2 cellular contexts compared by ENCODE assay signal in the genomic region with DNA sequence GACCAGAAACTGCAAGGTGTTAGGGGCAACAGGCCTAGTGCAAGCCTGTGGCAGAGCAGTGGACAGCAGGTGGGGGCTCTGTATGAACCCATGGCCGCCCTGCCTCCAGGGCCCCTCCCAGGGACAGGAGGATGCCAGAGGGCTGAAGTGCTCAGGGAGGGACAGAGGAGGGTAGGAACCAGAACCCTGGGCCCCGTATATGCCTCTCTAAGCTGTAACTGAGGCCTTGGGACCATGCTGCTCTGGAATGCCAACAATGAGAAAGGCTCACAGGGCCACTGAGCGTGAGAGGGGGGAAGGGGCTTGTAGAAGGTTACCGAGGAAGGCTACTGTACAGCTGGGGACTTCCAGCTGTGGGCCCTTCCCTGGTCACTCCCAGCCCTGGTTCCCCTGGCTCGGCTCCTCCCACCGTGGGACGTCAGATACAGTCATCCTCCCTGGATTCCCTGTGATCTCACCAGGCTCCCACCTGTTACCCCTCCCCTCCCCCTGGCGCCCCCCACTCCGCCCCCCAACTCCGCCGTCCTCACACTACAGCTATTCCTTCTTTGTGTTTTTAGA.
TF ChIP-seq lines count a peak whose summit lies in the region.

No MANE protein-coding gene starts in this region.

TF ChIP-seq in A549, 52 proteins besides CTCF, POLR2A, EP300 and RAD21 (continued from another document):
- TF ChIP-seq, protein P1, sequence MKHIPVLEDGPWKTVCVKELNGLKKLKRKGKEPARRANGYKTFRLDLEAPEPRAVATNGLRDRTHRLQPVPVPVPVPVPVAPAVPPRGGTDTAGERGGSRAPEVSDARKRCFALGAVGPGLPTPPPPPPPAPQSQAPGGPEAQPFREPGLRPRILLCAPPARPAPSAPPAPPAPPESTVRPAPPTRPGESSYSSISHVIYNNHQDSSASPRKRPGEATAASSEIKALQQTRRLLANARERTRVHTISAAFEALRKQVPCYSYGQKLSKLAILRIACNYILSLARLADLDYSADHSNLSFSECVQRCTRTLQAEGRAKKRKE (CRISPR knock-in tag; IDR thresholded peaks at IDR 0.05; ENCODE audit: low read depth) = no peak
- no peak for TF ChIP-seq ZFP36 (IDR thresholded peaks at IDR 0.05; ENCODE audit: borderline replicate concordance, partially characterized antibody)
- TF ChIP-seq FOSL2 (IDR thresholded peaks at IDR 0.05) = no peak
- no peak for TF ChIP-seq FOSL2 (CRISPR knock-in tag; IDR thresholded peaks at IDR 0.05)
- TF ChIP-seq, protein P2, sequence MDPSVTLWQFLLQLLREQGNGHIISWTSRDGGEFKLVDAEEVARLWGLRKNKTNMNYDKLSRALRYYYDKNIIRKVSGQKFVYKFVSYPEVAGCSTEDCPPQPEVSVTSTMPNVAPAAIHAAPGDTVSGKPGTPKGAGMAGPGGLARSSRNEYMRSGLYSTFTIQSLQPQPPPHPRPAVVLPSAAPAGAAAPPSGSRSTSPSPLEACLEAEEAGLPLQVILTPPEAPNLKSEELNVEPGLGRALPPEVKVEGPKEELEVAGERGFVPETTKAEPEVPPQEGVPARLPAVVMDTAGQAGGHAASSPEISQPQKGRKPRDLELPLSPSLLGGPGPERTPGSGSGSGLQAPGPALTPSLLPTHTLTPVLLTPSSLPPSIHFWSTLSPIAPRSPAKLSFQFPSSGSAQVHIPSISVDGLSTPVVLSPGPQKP (IDR thresholded peaks at IDR 0.05; ENCODE audit: low read depth, low read length) = no peak
- no peak for TF ChIP-seq CBX8 (IDR thresholded peaks at IDR 0.05)

TF ChIP-seq in WTC11, 78 proteins besides CTCF, POLR2A, EP300 and RAD21 (continued from another document):
- TF ChIP-seq SP1 (CRISPR knock-in tag; conservative IDR thresholded peaks at IDR 0.05) (peak; percentile 58; the same call in 1 of the 2 replicates), ZNF121 (CRISPR knock-in tag; IDR thresholded peaks at IDR 0.05) (no peak), TP53 (CRISPR knock-in tag; IDR thresholded peaks at IDR 0.05) (0 out of 2 replicates have a peak, but pooled peaks have one; percentile 45), ZBTB21 (CRISPR knock-in tag; IDR thresholded peaks at IDR 0.05; ENCODE audit: borderline replicate concordance) (0 out of 2 replicates have a peak, but pooled peaks have one; percentile 22), ZNF317 (CRISPR knock-in tag; IDR thresholded peaks at IDR 0.05; ENCODE audit: borderline replicate concordance, low read depth) (no peak), ZNF396 (CRISPR knock-in tag; IDR thresholded peaks at IDR 0.05; ENCODE audit: borderline replicate concordance) (no peak), ZNF219 (CRISPR knock-in tag; IDR thresholded peaks at IDR 0.05; ENCODE audit: borderline replicate concordance) (no peak)
- TF ChIP-seq, protein P3, sequence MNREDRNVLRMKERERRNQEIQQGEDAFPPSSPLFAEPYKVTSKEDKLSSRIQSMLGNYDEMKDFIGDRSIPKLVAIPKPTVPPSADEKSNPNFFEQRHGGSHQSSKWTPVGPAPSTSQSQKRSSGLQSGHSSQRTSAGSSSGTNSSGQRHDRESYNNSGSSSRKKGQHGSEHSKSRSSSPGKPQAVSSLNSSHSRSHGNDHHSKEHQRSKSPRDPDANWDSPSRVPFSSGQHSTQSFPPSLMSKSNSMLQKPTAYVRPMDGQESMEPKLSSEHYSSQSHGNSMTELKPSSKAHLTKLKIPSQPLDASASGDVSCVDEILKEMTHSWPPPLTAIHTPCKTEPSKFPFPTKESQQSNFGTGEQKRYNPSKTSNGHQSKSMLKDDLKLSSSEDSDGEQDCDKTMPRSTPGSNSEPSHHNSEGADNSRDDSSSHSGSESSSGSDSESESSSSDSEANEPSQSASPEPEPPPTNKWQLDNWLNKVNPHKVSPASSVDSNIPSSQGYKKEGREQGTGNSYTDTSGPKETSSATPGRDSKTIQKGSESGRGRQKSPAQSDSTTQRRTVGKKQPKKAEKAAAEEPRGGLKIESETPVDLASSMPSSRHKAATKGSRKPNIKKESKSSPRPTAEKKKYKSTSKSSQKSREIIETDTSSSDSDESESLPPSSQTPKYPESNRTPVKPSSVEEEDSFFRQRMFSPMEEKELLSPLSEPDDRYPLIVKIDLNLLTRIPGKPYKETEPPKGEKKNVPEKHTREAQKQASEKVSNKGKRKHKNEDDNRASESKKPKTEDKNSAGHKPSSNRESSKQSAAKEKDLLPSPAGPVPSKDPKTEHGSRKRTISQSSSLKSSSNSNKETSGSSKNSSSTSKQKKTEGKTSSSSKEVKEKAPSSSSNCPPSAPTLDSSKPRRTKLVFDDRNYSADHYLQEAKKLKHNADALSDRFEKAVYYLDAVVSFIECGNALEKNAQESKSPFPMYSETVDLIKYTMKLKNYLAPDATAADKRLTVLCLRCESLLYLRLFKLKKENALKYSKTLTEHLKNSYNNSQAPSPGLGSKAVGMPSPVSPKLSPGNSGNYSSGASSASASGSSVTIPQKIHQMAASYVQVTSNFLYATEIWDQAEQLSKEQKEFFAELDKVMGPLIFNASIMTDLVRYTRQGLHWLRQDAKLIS (CRISPR knock-in tag; IDR thresholded peaks at IDR 0.05; ENCODE audit: borderline replicate concordance) = no peak
- TF ChIP-seq, protein P4, sequence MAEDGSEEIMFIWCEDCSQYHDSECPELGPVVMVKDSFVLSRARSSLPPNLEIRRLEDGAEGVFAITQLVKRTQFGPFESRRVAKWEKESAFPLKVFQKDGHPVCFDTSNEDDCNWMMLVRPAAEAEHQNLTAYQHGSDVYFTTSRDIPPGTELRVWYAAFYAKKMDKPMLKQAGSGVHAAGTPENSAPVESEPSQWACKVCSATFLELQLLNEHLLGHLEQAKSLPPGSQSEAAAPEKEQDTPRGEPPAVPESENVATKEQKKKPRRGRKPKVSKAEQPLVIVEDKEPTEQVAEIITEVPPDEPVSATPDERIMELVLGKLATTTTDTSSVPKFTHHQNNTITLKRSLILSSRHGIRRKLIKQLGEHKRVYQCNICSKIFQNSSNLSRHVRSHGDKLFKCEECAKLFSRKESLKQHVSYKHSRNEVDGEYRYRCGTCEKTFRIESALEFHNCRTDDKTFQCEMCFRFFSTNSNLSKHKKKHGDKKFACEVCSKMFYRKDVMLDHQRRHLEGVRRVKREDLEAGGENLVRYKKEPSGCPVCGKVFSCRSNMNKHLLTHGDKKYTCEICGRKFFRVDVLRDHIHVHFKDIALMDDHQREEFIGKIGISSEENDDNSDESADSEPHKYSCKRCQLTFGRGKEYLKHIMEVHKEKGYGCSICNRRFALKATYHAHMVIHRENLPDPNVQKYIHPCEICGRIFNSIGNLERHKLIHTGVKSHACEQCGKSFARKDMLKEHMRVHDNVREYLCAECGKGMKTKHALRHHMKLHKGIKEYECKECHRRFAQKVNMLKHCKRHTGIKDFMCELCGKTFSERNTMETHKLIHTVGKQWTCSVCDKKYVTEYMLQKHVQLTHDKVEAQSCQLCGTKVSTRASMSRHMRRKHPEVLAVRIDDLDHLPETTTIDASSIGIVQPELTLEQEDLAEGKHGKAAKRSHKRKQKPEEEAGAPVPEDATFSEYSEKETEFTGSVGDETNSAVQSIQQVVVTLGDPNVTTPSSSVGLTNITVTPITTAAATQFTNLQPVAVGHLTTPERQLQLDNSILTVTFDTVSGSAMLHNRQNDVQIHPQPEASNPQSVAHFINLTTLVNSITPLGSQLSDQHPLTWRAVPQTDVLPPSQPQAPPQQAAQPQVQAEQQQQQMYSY (CRISPR knock-in tag; IDR thresholded peaks at IDR 0.05) = no peak
- TF ChIP-seq, protein P5, sequence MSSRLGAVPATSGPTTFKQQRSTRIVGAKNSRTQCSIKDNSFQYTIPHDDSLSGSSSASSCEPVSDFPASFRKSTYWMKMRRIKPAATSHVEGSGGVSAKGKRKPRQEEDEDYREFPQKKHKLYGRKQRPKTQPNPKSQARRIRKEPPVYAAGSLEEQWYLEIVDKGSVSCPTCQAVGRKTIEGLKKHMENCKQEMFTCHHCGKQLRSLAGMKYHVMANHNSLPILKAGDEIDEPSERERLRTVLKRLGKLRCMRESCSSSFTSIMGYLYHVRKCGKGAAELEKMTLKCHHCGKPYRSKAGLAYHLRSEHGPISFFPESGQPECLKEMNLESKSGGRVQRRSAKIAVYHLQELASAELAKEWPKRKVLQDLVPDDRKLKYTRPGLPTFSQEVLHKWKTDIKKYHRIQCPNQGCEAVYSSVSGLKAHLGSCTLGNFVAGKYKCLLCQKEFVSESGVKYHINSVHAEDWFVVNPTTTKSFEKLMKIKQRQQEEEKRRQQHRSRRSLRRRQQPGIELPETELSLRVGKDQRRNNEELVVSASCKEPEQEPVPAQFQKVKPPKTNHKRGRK (CRISPR knock-in tag; IDR thresholded peaks at IDR 0.05; ENCODE audit: borderline replicate concordance) = no peak
